8 cellular contexts compared by ENCODE assay signal in genomic region chr15:73982251-73982962, GRCh38. TPM values are rescaled to one million over a fixed set of nuclear protein-coding genes. Genes with fewer than 3 reads are reported as not detected.
DNase-seq lines count a peak whose midpoint lies in the region; ATAC-seq lines count a peak whose summit lies in the region.

No MANE protein-coding gene starts in this region.

- H3K4me3 Mint-ChIP-seq in activated naive CD8-positive, alpha-beta T cell treated with anti-CD3 and anti-CD28 coated beads, Interleukin-2, amount 50 U/mL, for 24 hours = peak overlapping the region; percentile 54

- peak; percentile 17 for DNase-seq in D341Med (ENCODE audit: low spot score)
- DNase-seq in KBM-7 = peak; percentile 90
- peak; percentile 61 for DNase-seq in activated naive CD8-positive, alpha-beta T cell treated with anti-CD3 and anti-CD28 coated beads, Interleukin-2, amount 50 U/mL, for 24 hours
- peak; percentile 93 to 96 (median 94) for DNase-seq in right cardiac atrium
- no peak for DNase-seq in NCI-H2196 (lab: John Stamatoyannopoulos, UW; ENCODE audit: unreplicated experiment)

- peak overlapping the region; percentile 98 for H3K27ac ChIP-seq in right cardiac atrium (ENCODE audit: low read length)
- H3K27ac ChIP-seq in skeletal muscle tissue (ENCODE audit: low read depth, low read length) = peak overlapping the region; percentile 90

- 6% methylated on average over 8 of the region's 8 CpGs for WGBS in right cardiac atrium

- H3K9me3 ChIP-seq in right cardiac atrium (ENCODE audit: control insufficient read depth, low read length) = no peaks in the 10 kb centered on the region
- no peaks in the 10 kb centered on the region for H3K9me3 ChIP-seq in skeletal muscle tissue (ENCODE audit: control insufficient read depth in 3 of 3, low read length in 3 of 3)

- H3K27me3 Mint-ChIP-seq in activated naive CD8-positive, alpha-beta T cell treated with anti-CD3 and anti-CD28 coated beads, Interleukin-2, amount 50 U/mL, for 24 hours = peaks cover 3% of the 10 kb centered on the region

- H3K4me1 Mint-ChIP-seq in activated naive CD8-positive, alpha-beta T cell treated with anti-CD3 and anti-CD28 coated beads, Interleukin-2, amount 50 U/mL, for 24 hours = peaks cover 48% of the 10 kb centered on the region

- H3K9ac ChIP-seq in skeletal muscle tissue (ENCODE audit: low read depth in 1 of 3, low read length in 3 of 3) = peak overlapping the region; percentile 63 to 77 (median 66)

- H3K27me3 ChIP-seq in right cardiac atrium (ENCODE audit: control insufficient read depth, insufficient read depth) (no peaks in the 10 kb centered on the region), skeletal muscle tissue (ENCODE audit: control insufficient read depth in 3 of 3, insufficient read depth in 3 of 3, low read length in 3 of 3) (no peaks in the 10 kb centered on the region)

- peak; percentile 79 for ATAC-seq in activated naive CD8-positive, alpha-beta T cell treated with anti-CD3 and anti-CD28 coated beads, Interleukin-2, amount 50 U/mL, for 24 hours
- ATAC-seq in right cardiac atrium (peak; percentile 92 to 94), GM18502 (IDR thresholded peaks at IDR 0.05; ENCODE audit: poor library complexity, unreplicated experiment) (no peak), GM18858 (IDR thresholded peaks at IDR 0.05; ENCODE audit: unreplicated experiment) (no peak)

- in situ Hi-C loops in KBM-7 (cut with MboI; ENCODE audit: low pct_unique_long_range_greater_than_20kb, low sequenced_read_pairs) = no loop called here

- H3K36me3 Mint-ChIP-seq in activated naive CD8-positive, alpha-beta T cell treated with anti-CD3 and anti-CD28 coated beads, Interleukin-2, amount 50 U/mL, for 24 hours (ENCODE audit: low read depth) = no peaks in the 10 kb centered on the region

- H3K27ac Mint-ChIP-seq in activated naive CD8-positive, alpha-beta T cell treated with anti-CD3 and anti-CD28 coated beads, Interleukin-2, amount 50 U/mL, for 24 hours = peak overlapping the region; percentile 88

- no peaks in the 10 kb centered on the region for H3K9me3 Mint-ChIP-seq in activated naive CD8-positive, alpha-beta T cell treated with anti-CD3 and anti-CD28 coated beads, Interleukin-2, amount 50 U/mL, for 24 hours

- H3K4me3 ChIP-seq in right cardiac atrium (ENCODE audit: low read length) (no peak overlapping the region), skeletal muscle tissue (ENCODE audit: low read length in 3 of 3) (peak overlapping the region; percentile 34 to 64 (median 52))

- H3K4me1 ChIP-seq in right cardiac atrium (ENCODE audit: control insufficient read depth, insufficient read depth, low read length) (peaks cover 39% of the 10 kb centered on the region), skeletal muscle tissue (ENCODE audit: control insufficient read depth in 3 of 3, insufficient read depth in 3 of 3, low read length in 3 of 3) (peaks cover 55 to 61% (median 59%) of the 10 kb centered on the region in 3 donors)

- H3K36me3 ChIP-seq in skeletal muscle tissue (ENCODE audit: control insufficient read depth in 3 of 3, insufficient read depth in 3 of 3, low read length in 3 of 3) = peaks cover 11 to 16% (median 16%) of the 10 kb centered on the region in 3 donors

- intact Hi-C loops in right cardiac atrium (cut with DNase I) = no loop called here

RNA-seq across cellular contexts. Expression of gene STOML1, which starts 9.7 kb away (rescaled TPM):
- total RNA-seq in right cardiac atrium = 10 to 100 TPM; 14.9 to 19.0 (median 17.8) TPM
- polyA plus RNA-seq in right cardiac atrium = 24.3 TPM
- 14.1 TPM for total RNA-seq in skeletal muscle tissue

RNA-seq across cellular contexts. Expression of gene PML, which starts 12.1 kb away (rescaled TPM):
- total RNA-seq in right cardiac atrium (10 to 100 TPM; 21.9 to 35.4 (median 26.6) TPM), skeletal muscle tissue (14.1 TPM)
- polyA plus RNA-seq in right cardiac atrium = 18.1 TPM

RNA-seq across cellular contexts. Expression of gene LOXL1, which starts 56.1 kb away (rescaled TPM):
- total RNA-seq in right cardiac atrium (10 to 100 TPM; 17.4 to 41.0 (median 18.6) TPM), skeletal muscle tissue (7.8 TPM)
- polyA plus RNA-seq in right cardiac atrium = 29.8 TPM

Comparison
In these comparisons a context has a peak if more than half of its experiments do, and no peak if none do; other contexts are left out.
1. ATAC-seq: peak in activated naive CD8-positive, alpha-beta T cell treated with anti-CD3 and anti-CD28 coated beads, Interleukin-2, amount 50 U/mL, for 24 hours (single experiment) and right cardiac atrium (2 of 2); none in GM18502 (single experiment) and GM18858 (single experiment).